Comparison of ENCODE assay signal across 8 cellular contexts in genomic region chrX:71622347-71623104, GRCh38. TPM values are rescaled to one million over a fixed set of nuclear protein-coding genes. Genes with fewer than 3 reads are reported as not detected.
A peak's percentile ranks its signal among the peaks of the same experiment; 100 is the strongest.
DNase-seq lines count a peak whose midpoint lies in the region; ATAC-seq, FAIRE-seq and TF ChIP-seq lines count a peak whose summit lies in the region.

No MANE protein-coding gene starts in this region.

- CTCF ChIA-PET in Panc1 (lab: Charles Lee): interaction anchor here (0.6 kb wide), 1 partner anchor 53 kb away, joined by 8 read pairs; no protein-coding TSS in a partner anchor

- H3K4me3 ChIP-seq in Panc1 (ENCODE audit: low read depth in 2 of 2, low read length in 2 of 2): no peak overlapping the region
- no peak overlapping the region for H3K4me3 ChIP-seq in gastroesophageal sphincter
- H3K4me3 ChIP-seq in pancreas: no peak overlapping the region
- no peak overlapping the region for H3K4me3 ChIP-seq in vagina

- DNase-seq in activated T-cell treated with anti-CD3 and anti-CD28 coated beads for 1 hour (ENCODE audit: low read depth) (peak; percentile 12), activated T-cell treated with anti-CD3 and anti-CD28 coated beads for 4 hours (no peak), Panc1 (ENCODE audit: low read depth, low spot score) (no peak), pancreas (peak; percentile 30 to 84 (median 66)), vagina (ENCODE audit: extremely low spot score in 2 of 2) (no peak)
- DNase-seq in activated naive CD4-positive, alpha-beta T cell (lab: John Stamatoyannopoulos, UW): peak; percentile 6 to 12 (median 8)

- no peaks in the 10 kb centered on the region for H3K27me3 ChIP-seq in Panc1 (ENCODE audit: control insufficient read depth, insufficient read depth, low read length)
- H3K27me3 ChIP-seq in gastroesophageal sphincter: no peaks in the 10 kb centered on the region
- H3K27me3 ChIP-seq in pancreas: no peaks in the 10 kb centered on the region
- H3K27me3 ChIP-seq in vagina: no peaks in the 10 kb centered on the region

- in situ Hi-C loops in Panc1 (cut with HindIII; ENCODE audit: low pct_unique_long_range_greater_than_20kb, low sequenced_read_pairs): no loop called here

- FAIRE-seq in pancreas (lab: Jason Lieb, UNC): no peak

- TF ChIP-seq EP300 in gastroesophageal sphincter (IDR thresholded peaks at IDR 0.05): no peak

- TF ChIP-seq POLR2A in gastroesophageal sphincter (IDR thresholded peaks at IDR 0.05) (no peak), vagina (IDR thresholded peaks at IDR 0.05) (no peak)

- WGBS in gastroesophageal sphincter (ENCODE audit: low coverage in 1 of 2), 2 donors: 80% methylated on average over 2 of the region's 15 CpGs; no CpG with 5 or more reads in 1 of the 2 donors
- WGBS in pancreas, 2 donors: 46 to 53% methylated on average over 15 of the region's 15 CpGs

- H3K36me3 ChIP-seq in Panc1 (ENCODE audit: control insufficient read depth, insufficient read depth, low read length) (no peaks in the 10 kb centered on the region), gastroesophageal sphincter (no peaks in the 10 kb centered on the region), pancreas (no peaks in the 10 kb centered on the region), vagina (no peaks in the 10 kb centered on the region)

- H3K9me3 ChIP-seq in Panc1 (ENCODE audit: control insufficient read depth, insufficient read depth, low read depth, low read length) (no peaks in the 10 kb centered on the region), gastroesophageal sphincter (no peaks in the 10 kb centered on the region), pancreas (no peaks in the 10 kb centered on the region), vagina (no peaks in the 10 kb centered on the region)

- no peak overlapping the region for H3K27ac ChIP-seq in Panc1 (ENCODE audit: low read length)
- peak overlapping the region; percentile 62 to 82 (median 78) for H3K27ac ChIP-seq in gastroesophageal sphincter
- peak overlapping the region in 3 of 4 donors; percentile 43 to 60 (median 48) for H3K27ac ChIP-seq in pancreas
- peak overlapping the region; percentile 76 for H3K27ac ChIP-seq in vagina

- H3K4me1 ChIP-seq in Panc1 (ENCODE audit: control insufficient read depth, insufficient read depth, low read length) (no peaks in the 10 kb centered on the region; the same call in 1 of the 2 replicates), gastroesophageal sphincter (peaks cover 0 to 20% (median 3%) of the 10 kb centered on the region in 3 donors), pancreas (no peaks in the 10 kb centered on the region), vagina (peaks cover 22% of the 10 kb centered on the region)

- POLR2A ChIA-PET in Panc1 (lab: Charles Lee): no interaction called here

- TF ChIP-seq CTCF in Panc1 (IDR thresholded peaks at IDR 0.05) (no peak), gastroesophageal sphincter (IDR thresholded peaks at IDR 0.05) (peak in 2 of 4 experiments; percentile 43 to 48), pancreas (IDR thresholded peaks at IDR 0.05) (peak in 1 of 4 donors; percentile 19), vagina (IDR thresholded peaks at IDR 0.05) (no peak)

- BruUV-seq in Panc1 (replicated peaks; lab: Mats Ljungman, UMichigan): no TSS peak

- intact Hi-C loops in Panc1 (cut with micrococcal nuclease; ENCODE audit: unreplicated experiment): no loop called here
- intact Hi-C loops in pancreas (cut with DNase I): no loop called here
- intact Hi-C loops in vagina (cut with DNase I): no loop called here

- ATAC-seq in HG03103 (IDR thresholded peaks at IDR 0.05; ENCODE audit: low read depth, unreplicated experiment): peak; percentile 51
- peak; percentile 73 for ATAC-seq in Panc1
- ATAC-seq in gastroesophageal sphincter: peak; percentile 87
- ATAC-seq in pancreas: peak; percentile 84 to 89 (median 86)

RNA-seq across cellular contexts. Expression of gene CXCR3, which starts 4.2 kb away (rescaled TPM):
- total RNA-seq in Panc1 (2021; ENCODE audit: unreplicated experiment) (not detected), gastroesophageal sphincter (under 1 TPM in 1 of 4 donors, not detected in 3; 0.54 TPM), pancreas (under 1 TPM in 4 of 6 donors, not detected in 2; 0.23 to 0.52 (median 0.31) TPM), vagina (not detected)
- not detected for polyA plus RNA-seq in Panc1 (2012; ENCODE audit: insufficient read length)
- polyA plus RNA-seq in pancreas: under 1 TPM in 1 of 2 donors, not detected in 1; 0.11 TPM

RNA-seq across cellular contexts. Expression of gene GCNA, which starts 44.3 kb away (rescaled TPM):
- 4.0 TPM for total RNA-seq in Panc1 (2021; ENCODE audit: unreplicated experiment)
- 3.0 TPM for polyA plus RNA-seq in Panc1 (2012; ENCODE audit: insufficient read length)
- 1 to 10 TPM in 3 of 4 donors, under 1 TPM in 1; 0.89 to 2.6 (median 1.6) TPM for total RNA-seq in gastroesophageal sphincter
- total RNA-seq in pancreas: 1 to 10 TPM in 2 of 6 donors, under 1 TPM in 4; 0.63 to 2.0 (median 0.89) TPM
- 1 to 10 TPM; 1.5 to 3.1 TPM for polyA plus RNA-seq in pancreas
- total RNA-seq in vagina: 9.1 TPM

Comparison
In these comparisons a context has a peak if more than half of its experiments do, and no peak if none do; other contexts are left out.
1. DNase-seq: peak in activated T-cell treated with anti-CD3 and anti-CD28 coated beads for 1 hour (single experiment), activated naive CD4-positive, alpha-beta T cell (4 of 4) and pancreas (6 of 6); none in activated T-cell treated with anti-CD3 and anti-CD28 coated beads for 4 hours (single experiment), Panc1 (single experiment) and vagina (0 of 2).
2. Peak in every context shown above with its lines, with median percentiles within 50 percentile points of each other: ATAC-seq.